ENCODE assay signal across 9 cellular contexts in the genomic region with DNA sequence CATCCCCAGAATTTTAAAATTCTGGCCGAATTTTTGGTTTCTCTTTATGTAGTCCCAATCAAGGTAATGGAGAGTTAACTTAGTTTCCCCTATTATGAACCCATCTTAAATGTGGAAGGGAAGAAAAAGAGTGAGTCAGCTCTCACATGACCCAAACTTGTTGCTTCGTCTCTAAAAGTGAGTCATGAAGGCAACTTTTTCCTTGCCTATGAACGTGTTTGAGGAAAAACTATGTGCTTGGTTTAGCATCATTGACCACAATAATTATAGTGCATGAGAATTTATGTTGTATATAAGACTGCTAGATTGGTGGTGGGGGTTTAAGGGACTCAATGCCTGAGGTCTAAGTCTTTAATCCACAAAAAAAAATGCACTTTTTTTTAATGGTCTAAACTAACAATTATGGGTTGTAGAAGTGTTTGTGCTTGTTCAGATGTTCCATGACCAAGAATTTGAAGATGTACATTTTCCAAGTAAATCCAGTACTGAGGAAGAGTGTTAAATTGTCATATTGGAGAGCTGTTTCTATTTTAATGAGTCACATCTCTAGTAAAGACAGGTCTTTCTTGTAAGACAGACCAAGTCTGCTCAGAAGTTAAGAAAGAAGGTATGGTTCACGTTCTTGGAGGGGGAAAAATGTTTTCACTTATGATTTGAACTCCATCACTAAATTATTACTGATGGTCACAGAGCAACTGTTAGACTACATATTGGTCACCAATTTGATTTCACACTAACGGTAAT.
DNase-seq lines count a peak whose midpoint lies in the region; ATAC-seq and TF ChIP-seq lines count a peak whose summit lies in the region.
"Had no signal": no experiment of that assay in that cellular context is flagged by ENCODE, and none has a peak within 500 bp of the region (broad histone marks: within the 10 kb centered on the region; RNA-seq: fewer than 3 reads in every experiment).

No MANE protein-coding gene starts in this region.

- no peak overlapping the region for H3K4me3 ChIP-seq in fibroblast of the aortic adventitia (ENCODE audit: low read depth, low read length)
- H3K4me3 ChIP-seq in thoracic aorta: no peak overlapping the region

- POLR2A ChIA-PET in activated CD4-positive, alpha-beta T cell treated with anti-CD3 and anti-CD28 coated beads for 36 hours (lab: Charles Lee): no interaction called here
- POLR2A ChIA-PET in activated CD4-positive, alpha-beta T cell treated with anti-CD3 and anti-CD28 coated beads, Interleukin-2, amount 10 ng/mL, durations not matched to agents 7 days and 5 days (lab: Charles Lee): no interaction called here

- peak; percentile 33 for ATAC-seq in activated CD4-positive, alpha-beta T cell treated with anti-CD3 and anti-CD28 coated beads for 36 hours
- peak; percentile 50 for ATAC-seq in thoracic aorta (ENCODE audit: insufficient number of reproducible peaks, low FRiP score, low read depth)

- intact Hi-C loops in activated CD4-positive, alpha-beta T cell treated with anti-CD3 and anti-CD28 coated beads for 36 hours (cut with DNase I, micrococcal nuclease): no loop called here

- peaks cover 7% of the 10 kb centered on the region for H3K4me1 Mint-ChIP-seq in activated CD4-positive, alpha-beta T cell treated with anti-CD3 and anti-CD28 coated beads for 36 hours
- no peaks in the 10 kb centered on the region for H3K4me1 Mint-ChIP-seq in activated CD4-positive, alpha-beta T cell treated with anti-CD3 and anti-CD28 coated beads, Interleukin-2, amount 10 ng/mL, durations not matched to agents 7 days and 5 days

- H3K4me3 Mint-ChIP-seq in activated CD4-positive, alpha-beta T cell treated with anti-CD3 and anti-CD28 coated beads for 36 hours: no peak overlapping the region
- H3K4me3 Mint-ChIP-seq in activated CD4-positive, alpha-beta T cell treated with anti-CD3 and anti-CD28 coated beads, Interleukin-2, amount 10 ng/mL, durations not matched to agents 7 days and 5 days: no peak overlapping the region

- no peaks in the 10 kb centered on the region for H3K4me1 ChIP-seq in thoracic aorta (ENCODE audit: control insufficient read depth in 1 of 2, low read depth in 2 of 2)

- no peak overlapping the region for H3K27ac ChIP-seq in thoracic aorta
- H3K27ac ChIP-seq: 22Rv1 had no signal

- no peaks in the 10 kb centered on the region for H3K9me3 ChIP-seq in thoracic aorta

- CTCF ChIA-PET in activated CD4-positive, alpha-beta T cell treated with anti-CD3 and anti-CD28 coated beads for 36 hours (lab: Charles Lee): interaction anchor here (0.6 to 0.8 kb wide), 3 partner anchors 9 to 1700 kb away, joined by 3 read pairs; no protein-coding TSS in a partner anchor
- CTCF ChIA-PET in activated CD4-positive, alpha-beta T cell treated with anti-CD3 and anti-CD28 coated beads, Interleukin-2, amount 10 ng/mL, durations not matched to agents 7 days and 5 days (lab: Charles Lee): no interaction called here

- no peaks in the 10 kb centered on the region for H3K36me3 Mint-ChIP-seq in activated CD4-positive, alpha-beta T cell treated with anti-CD3 and anti-CD28 coated beads for 36 hours (ENCODE audit: low read depth)
- H3K36me3 Mint-ChIP-seq in activated CD4-positive, alpha-beta T cell treated with anti-CD3 and anti-CD28 coated beads, Interleukin-2, amount 10 ng/mL, durations not matched to agents 7 days and 5 days (ENCODE audit: low read depth): no peaks in the 10 kb centered on the region

- no peaks in the 10 kb centered on the region for H3K27me3 Mint-ChIP-seq in activated CD4-positive, alpha-beta T cell treated with anti-CD3 and anti-CD28 coated beads for 36 hours
- H3K27me3 Mint-ChIP-seq in activated CD4-positive, alpha-beta T cell treated with anti-CD3 and anti-CD28 coated beads, Interleukin-2, amount 10 ng/mL, durations not matched to agents 7 days and 5 days: no peaks in the 10 kb centered on the region

- no peaks in the 10 kb centered on the region for H3K36me3 ChIP-seq in thoracic aorta

- TF ChIP-seq CTCF in fibroblast of the aortic adventitia (IDR thresholded peaks at IDR 0.05; ENCODE audit: insufficient read depth, low read length) (no peak), thoracic aorta (IDR thresholded peaks at IDR 0.05) (no peak)

- DNase-seq in activated CD4-positive, alpha-beta T cell treated with anti-CD3 and anti-CD28 coated beads for 36 hours: no peak
- DNase-seq in activated CD4-positive, alpha-beta T cell treated with anti-CD3 and anti-CD28 coated beads, Interleukin-2, amount 10 ng/mL, durations not matched to agents 7 days and 5 days: no peak
- DNase-seq in SIG-M5 treated with dmso at 0.1 percent for 504 hours (lab: John Stamatoyannopoulos, UW; ENCODE audit: unreplicated experiment): peak; percentile 61
- peak; percentile 88 for DNase-seq in fibroblast of the aortic adventitia (ENCODE audit: low read depth)
- DNase-seq in thoracic aorta (ENCODE audit: low spot score): no peak
- no peak for DNase-seq in NCI-H1092 (lab: John Stamatoyannopoulos, UW)
- no peak for DNase-seq in C1 segment of cervical spinal cord (lab: John Stamatoyannopoulos, UW)
- no peak for DNase-seq in NCI-H2107 treated with DMSO at 0.1 percent for 48 hours (lab: John Stamatoyannopoulos, UW; ENCODE audit: unreplicated experiment)

- no peak overlapping the region for H3K27ac Mint-ChIP-seq in activated CD4-positive, alpha-beta T cell treated with anti-CD3 and anti-CD28 coated beads for 36 hours
- no peak overlapping the region for H3K27ac Mint-ChIP-seq in activated CD4-positive, alpha-beta T cell treated with anti-CD3 and anti-CD28 coated beads, Interleukin-2, amount 10 ng/mL, durations not matched to agents 7 days and 5 days

- H3K27me3 ChIP-seq in thoracic aorta (replicated peaks; ENCODE audit: insufficient read depth): no peaks in the 10 kb centered on the region

- H3K9me3 Mint-ChIP-seq in activated CD4-positive, alpha-beta T cell treated with anti-CD3 and anti-CD28 coated beads for 36 hours (ENCODE audit: low read depth): no peaks in the 10 kb centered on the region
- H3K9me3 Mint-ChIP-seq in activated CD4-positive, alpha-beta T cell treated with anti-CD3 and anti-CD28 coated beads, Interleukin-2, amount 10 ng/mL, durations not matched to agents 7 days and 5 days: peaks cover 2% of the 10 kb centered on the region

Comparison
In these comparisons a context has a peak if more than half of its experiments do, and no peak if none do; other contexts are left out.
1. DNase-seq: peak in SIG-M5 treated with dmso at 0.1 percent for 504 hours (single experiment) and fibroblast of the aortic adventitia (single experiment); none in activated CD4-positive, alpha-beta T cell treated with anti-CD3 and anti-CD28 coated beads for 36 hours (single experiment), activated CD4-positive, alpha-beta T cell treated with anti-CD3 and anti-CD28 coated beads, Interleukin-2, amount 10 ng/mL, durations not matched to agents 7 days and 5 days (single experiment), thoracic aorta (single experiment), NCI-H1092 (single experiment), C1 segment of cervical spinal cord (0 of 14) and NCI-H2107 treated with DMSO at 0.1 percent for 48 hours (single experiment).